In genomic region chr3:71509024-71509423, GRCh38 we compare ENCODE assay signal across 15 cellular contexts.
"Had no signal": no experiment of that assay in that cellular context is flagged by ENCODE, and none has a peak within 500 bp of the region (broad histone marks: within the 10 kb centered on the region; RNA-seq: fewer than 3 reads in every experiment).

No MANE protein-coding gene starts in this region.

- DNase-seq: activated CD4-positive, alpha-beta T cell treated with anti-CD3 and anti-CD28 coated beads for 36 hours; activated CD8-positive, alpha-beta memory T cell treated with anti-CD3 and anti-CD28 coated beads, Interleukin-2, amount 50 U/mL, for 48 hours; activated CD8-positive, alpha-beta T cell treated with anti-CD3 and anti-CD28 coated beads, Interleukin-2, amount 10 ng/mL, durations not matched to agents 7 days and 5 days; activated naive CD4-positive, alpha-beta T cell; adrenal gland; cerebellar nuclear complex; dermis blood vessel endothelial cell; midbrain; natural killer cell; right cardiac atrium; WERI-Rb-1 had no signal

- H3K9me3 Mint-ChIP-seq: activated T-helper 1 cell treated with anti-CD3 and anti-CD28 coated beads, Interleukin-12 subunit alpha, Interleukin-12 subunit beta, Interleukin-2, Interleukin-4 antibody, amounts not matched to agents 30 ng/mL and 10 ng/mL and 1 ng/mL, durations not matched to agents 14 hours and 24 hours and 36 hours; natural killer cell; stimulated activated effector memory CD8-positive, alpha-beta T cell treated with anti-CD3 and anti-CD28 coated beads, Interleukin-12 subunit alpha, Interleukin-12 subunit beta, amount 100 ng/mL, for 72 hours had no signal

- H3K27me3 Mint-ChIP-seq: activated CD4-positive, alpha-beta T cell treated with anti-CD3 and anti-CD28 coated beads for 36 hours; progenitor cell of endocrine pancreas had no signal

- H3K27ac Mint-ChIP-seq: activated CD4-positive, alpha-beta T cell treated with anti-CD3 and anti-CD28 coated beads for 36 hours; activated CD8-positive, alpha-beta T cell treated with anti-CD3 and anti-CD28 coated beads, Interleukin-2, amount 10 ng/mL, durations not matched to agents 7 days and 5 days; activated T-helper 1 cell treated with anti-CD3 and anti-CD28 coated beads, Interleukin-12 subunit alpha, Interleukin-12 subunit beta, Interleukin-2, Interleukin-4 antibody, amounts not matched to agents 30 ng/mL and 10 ng/mL and 1 ng/mL, durations not matched to agents 14 hours and 24 hours and 36 hours; natural killer cell; progenitor cell of endocrine pancreas; stimulated activated effector memory CD8-positive, alpha-beta T cell treated with anti-CD3 and anti-CD28 coated beads, Interleukin-12 subunit alpha, Interleukin-12 subunit beta, amount 100 ng/mL, for 72 hours had no signal

- H3K4me3 Mint-ChIP-seq: activated CD4-positive, alpha-beta T cell treated with anti-CD3 and anti-CD28 coated beads for 36 hours; activated CD8-positive, alpha-beta T cell treated with anti-CD3 and anti-CD28 coated beads, Interleukin-2, amount 10 ng/mL, durations not matched to agents 7 days and 5 days; activated T-helper 1 cell treated with anti-CD3 and anti-CD28 coated beads, Interleukin-12 subunit alpha, Interleukin-12 subunit beta, Interleukin-2, Interleukin-4 antibody, amounts not matched to agents 30 ng/mL and 10 ng/mL and 1 ng/mL, durations not matched to agents 14 hours and 24 hours and 36 hours; natural killer cell; stimulated activated effector memory CD8-positive, alpha-beta T cell treated with anti-CD3 and anti-CD28 coated beads, Interleukin-12 subunit alpha, Interleukin-12 subunit beta, amount 100 ng/mL, for 72 hours had no signal

- H3K36me3 Mint-ChIP-seq: natural killer cell; stimulated activated effector memory CD8-positive, alpha-beta T cell treated with anti-CD3 and anti-CD28 coated beads, Interleukin-12 subunit alpha, Interleukin-12 subunit beta, amount 100 ng/mL, for 72 hours had no signal

- ATAC-seq: activated CD4-positive, alpha-beta T cell treated with anti-CD3 and anti-CD28 coated beads for 36 hours; activated CD8-positive, alpha-beta T cell treated with anti-CD3 and anti-CD28 coated beads, Interleukin-2, amount 10 ng/mL, durations not matched to agents 7 days and 5 days; gastroesophageal sphincter; natural killer cell; right cardiac atrium; stimulated activated effector memory CD8-positive, alpha-beta T cell treated with anti-CD3 and anti-CD28 coated beads, Interleukin-12 subunit alpha, Interleukin-12 subunit beta, amount 100 ng/mL, for 72 hours had no signal
